In genomic region chr19:17117250-17117789, GRCh38 we compare ENCODE assay signal across 16 cellular contexts. TPM values are rescaled to one million over a fixed set of nuclear protein-coding genes. Genes with fewer than 3 reads are reported as not detected.
DNase-seq lines count a peak whose midpoint lies in the region; ATAC-seq and TF ChIP-seq lines count a peak whose summit lies in the region.
"Had no signal": no experiment of that assay in that cellular context is flagged by ENCODE, and none has a peak within 500 bp of the region (broad histone marks: within the 10 kb centered on the region; RNA-seq: fewer than 3 reads in every experiment).

No MANE protein-coding gene starts in this region.

- no peak for ATAC-seq in stimulated activated effector memory CD8-positive, alpha-beta T cell treated with anti-CD3 and anti-CD28 coated beads, Interleukin-12 subunit alpha, Interleukin-12 subunit beta, amount 100 ng/mL, for 72 hours
- ATAC-seq in GM21390 (IDR thresholded peaks at IDR 0.05; ENCODE audit: unreplicated experiment) (no peak), GM21515 (IDR thresholded peaks at IDR 0.05; ENCODE audit: unreplicated experiment) (no peak)

- peaks cover 69% of the 10 kb centered on the region for H3K79me1 ChIP-seq in mesenchymal stem cell (replicated peaks; ENCODE audit: low read length, poor library complexity, severe bottlenecking)

- H3K4ac ChIP-seq in mesenchymal stem cell (ENCODE audit: low read depth in 1 of 2, low read length in 2 of 2), result no peak overlapping the region

- H3K36me3 Mint-ChIP-seq in chondrocyte (ENCODE audit: low read depth), result peaks cover 7% of the 10 kb centered on the region
- H3K36me3 Mint-ChIP-seq in stimulated activated effector memory CD8-positive, alpha-beta T cell treated with anti-CD3 and anti-CD28 coated beads, Interleukin-12 subunit alpha, Interleukin-12 subunit beta, amount 100 ng/mL, for 72 hours, result peaks cover 78% of the 10 kb centered on the region

- H3K4me1 Mint-ChIP-seq in chondrocyte (ENCODE audit: low read depth), result peaks cover 11% of the 10 kb centered on the region
- H3K4me1 Mint-ChIP-seq in stimulated activated effector memory CD8-positive, alpha-beta T cell treated with anti-CD3 and anti-CD28 coated beads, Interleukin-12 subunit alpha, Interleukin-12 subunit beta, amount 100 ng/mL, for 72 hours, result peaks cover 47% of the 10 kb centered on the region

- no peak for TF ChIP-seq CTCF in chondrocyte (IDR thresholded peaks at IDR 0.05)

- H2BK5ac ChIP-seq in mesenchymal stem cell (ENCODE audit: low read depth, low read length, poor library complexity, severe bottlenecking), result no peak overlapping the region

- H3K4me2 ChIP-seq in GM23248 (ENCODE audit: unreplicated experiment) (no peak overlapping the region), mesenchymal stem cell (ENCODE audit: low read length, poor library complexity, severe bottlenecking) (no peak overlapping the region)

- no peak overlapping the region for H2AFZ ChIP-seq in GM23248
- H2AFZ ChIP-seq in mesenchymal stem cell (ENCODE audit: low read depth, low read length), result no peak overlapping the region

- in situ Hi-C loops in GM23248 (cut with MboI), result no loop called here

- H3K27me3 Mint-ChIP-seq in chondrocyte (ENCODE audit: low read depth), result no peaks in the 10 kb centered on the region
- H3K27me3 Mint-ChIP-seq: activated CD4-positive, alpha-beta T cell treated with anti-CD3 and anti-CD28 coated beads, Interleukin-2, amount 10 ng/mL, durations not matched to agents 24 days and 14 days had no signal

- H2BK15ac ChIP-seq in mesenchymal stem cell (ENCODE audit: low read depth, poor library complexity, severe bottlenecking), result no peak overlapping the region

- no peaks in the 10 kb centered on the region for H3K9me2 ChIP-seq in GM23248 (ENCODE audit: insufficient read depth)

- H3K27ac ChIP-seq in GM23248 (no peak overlapping the region), mesenchymal stem cell (ENCODE audit: low read length, poor library complexity, severe bottlenecking) (no peak overlapping the region)
- H3K27ac ChIP-seq: colonic mucosa had no signal

- H2AK5ac ChIP-seq in mesenchymal stem cell (ENCODE audit: low read length, severe bottlenecking), result no peak overlapping the region

- H3K9ac ChIP-seq in GM23248, result no peak overlapping the region
- H3K9ac ChIP-seq in mesenchymal stem cell (ENCODE audit: low read length), result peak overlapping the region; percentile 40

- peaks cover 100% of the 10 kb centered on the region for H3K79me2 ChIP-seq in GM23248 (ENCODE audit: insufficient read depth)

- H3K4me1 ChIP-seq in GM23248 (ENCODE audit: insufficient read depth) (0 out of 2 replicates have a peak, but pooled peaks cover 4% of the 10 kb centered on the region), mesenchymal stem cell (ENCODE audit: control insufficient read depth, insufficient read depth, low read depth, low read length) (peaks cover 21% of the 10 kb centered on the region)
- H3K4me1 ChIP-seq: Caco-2, colonic mucosa had no signal

- H3K23ac ChIP-seq in mesenchymal stem cell (ENCODE audit: low read length in 2 of 2), result no peak overlapping the region

- H3K36me3 ChIP-seq in GM23248 (ENCODE audit: low read depth), result no peaks in the 10 kb centered on the region
- H3K36me3 ChIP-seq in mesenchymal stem cell (ENCODE audit: control insufficient read depth in 1 of 2, insufficient read depth in 2 of 2, low read depth in 1 of 2, low read length in 2 of 2), result peaks cover 37 to 61% of the 10 kb centered on the region in 2 experiments
- H3K36me3 ChIP-seq: colonic mucosa had no signal

- no peaks in the 10 kb centered on the region for H3K9me3 Mint-ChIP-seq in chondrocyte (ENCODE audit: low read depth)
- no peaks in the 10 kb centered on the region for H3K9me3 Mint-ChIP-seq in stimulated activated effector memory CD8-positive, alpha-beta T cell treated with anti-CD3 and anti-CD28 coated beads, Interleukin-12 subunit alpha, Interleukin-12 subunit beta, amount 100 ng/mL, for 72 hours
- H3K9me3 Mint-ChIP-seq: activated CD4-positive, alpha-beta T cell treated with anti-CD3 and anti-CD28 coated beads, Interleukin-2, amount 10 ng/mL, durations not matched to agents 24 days and 14 days had no signal

- H3K4me3 ChIP-seq in GM23248 (no peak overlapping the region), mesenchymal stem cell (ENCODE audit: insufficient read depth in 1 of 2, low read depth in 1 of 2, low read length in 2 of 2) (no peak overlapping the region)
- H3K4me3 ChIP-seq: colonic mucosa, sigmoid colon had no signal

- H4K20me1 ChIP-seq in GM23248 (ENCODE audit: insufficient read depth), result no peaks in the 10 kb centered on the region

- no peaks in the 10 kb centered on the region for H3K27me3 ChIP-seq in GM23248 (replicated peaks; ENCODE audit: insufficient read depth)
- H3K27me3 ChIP-seq in mesenchymal stem cell (ENCODE audit: control insufficient read depth in 1 of 2, insufficient read depth in 1 of 2, low read length in 2 of 2), result no peaks in the 10 kb centered on the region
- H3K27me3 ChIP-seq: colonic mucosa, sigmoid colon had no signal

- no peak overlapping the region for H2BK120ac ChIP-seq in mesenchymal stem cell (ENCODE audit: low read depth, low read length)

- WGBS in GM23248 (ENCODE audit: low coverage in 1 of 2, low lambda C conversion rate in 2 of 2, missing lambda C conversion rate in 2 of 2), 2 experiments, result 72% methylated on average over 12 of the region's 12 CpGs
- 97% methylated on average over 12 of the region's 12 CpGs for WGBS in mesenchymal stem cell

- H3F3A ChIP-seq in GM23248 (ENCODE audit: insufficient read depth), result 0 out of 2 replicates have a peak, but pooled peaks cover 8% of the 10 kb centered on the region

- H3K18ac ChIP-seq in mesenchymal stem cell (ENCODE audit: low read depth in 1 of 2, low read length in 2 of 2), result no peak overlapping the region

- no peak overlapping the region for H3K14ac ChIP-seq in mesenchymal stem cell (ENCODE audit: low read length in 2 of 2)

- peak overlapping the region; percentile 36 for H3K27ac Mint-ChIP-seq in chondrocyte (ENCODE audit: unreplicated experiment)
- peak overlapping the region; percentile 81 for H3K27ac Mint-ChIP-seq in stimulated activated effector memory CD8-positive, alpha-beta T cell treated with anti-CD3 and anti-CD28 coated beads, Interleukin-12 subunit alpha, Interleukin-12 subunit beta, amount 100 ng/mL, for 72 hours
- H3K27ac Mint-ChIP-seq: activated CD4-positive, alpha-beta T cell treated with anti-CD3 and anti-CD28 coated beads, Interleukin-2, amount 10 ng/mL, durations not matched to agents 24 days and 14 days had no signal

- no peak overlapping the region for H4K91ac ChIP-seq in mesenchymal stem cell (ENCODE audit: low read length)

- no peaks in the 10 kb centered on the region for H3K9me3 ChIP-seq in GM23248 (ENCODE audit: low read depth)
- H3K9me3 ChIP-seq in mesenchymal stem cell (ENCODE audit: control insufficient read depth, low read length), result no peaks in the 10 kb centered on the region
- H3K9me3 ChIP-seq: Caco-2, colonic mucosa, sigmoid colon had no signal

- H4K8ac ChIP-seq in mesenchymal stem cell (ENCODE audit: low read length), result no peak overlapping the region

- H3K4me3 Mint-ChIP-seq in chondrocyte (ENCODE audit: unreplicated experiment), result no peak overlapping the region
- no peak overlapping the region for H3K4me3 Mint-ChIP-seq in stimulated activated effector memory CD8-positive, alpha-beta T cell treated with anti-CD3 and anti-CD28 coated beads, Interleukin-12 subunit alpha, Interleukin-12 subunit beta, amount 100 ng/mL, for 72 hours
- H3K4me3 Mint-ChIP-seq: activated CD4-positive, alpha-beta T cell treated with anti-CD3 and anti-CD28 coated beads, Interleukin-2, amount 10 ng/mL, durations not matched to agents 24 days and 14 days had no signal

- H2BK12ac ChIP-seq in mesenchymal stem cell (ENCODE audit: low read length in 2 of 2), result no peak overlapping the region

- DNase-seq in GM23248 (peak; percentile 28), chondrocyte (ENCODE audit: low spot score) (no peak), mesenchymal stem cell (no peak), ecto neural progenitor cell (ENCODE audit: low spot score) (no peak), SIG-M5 (lab: John Stamatoyannopoulos, UW) (no peak)
- DNase-seq in stimulated activated effector memory CD8-positive, alpha-beta T cell treated with anti-CD3 and anti-CD28 coated beads, Interleukin-12 subunit alpha, Interleukin-12 subunit beta, amount 100 ng/mL, for 72 hours (ENCODE audit: low spot score in 2 of 2), result no peak
- DNase-seq: activated CD4-positive, alpha-beta T cell treated with anti-CD3 and anti-CD28 coated beads, Interleukin-2, amount 10 ng/mL, durations not matched to agents 24 days and 14 days; activated naive CD4-positive, alpha-beta T cell treated with Interleukin-2 at 50 U/mL for 16 hours; Caco-2; colonic mucosa; mesendoderm; NCI-H524 treated with DMSO at 0.1 percent for 48 hours; OCI-M1; sigmoid colon had no signal

RNA-seq across cellular contexts. Expression of gene MYO9B, which starts 41.7 kb away (rescaled TPM):
- 49.1 and 71.8 TPM in 2 replicates for total RNA-seq in GM23248 (2014; rRNA removed; shearing (Covaris generic))
- polyA plus RNA-seq in GM23248 (2016; fragmentation: Nextera tagmentation; extraction: Ambion mirVana), result 18.6 and 20.1 TPM in 2 replicates
- total RNA-seq in chondrocyte, result 90.8 to 98.1 TPM (median 94.6 TPM) in 3 replicates
- polyA plus RNA-seq in mesenchymal stem cell (2013, experiment 1 of 2), result 49.4 TPM
- polyA plus RNA-seq in mesenchymal stem cell (2013, experiment 2 of 2), result 51.6 TPM

RNA-seq across cellular contexts. Expression of gene HAUS8, which starts 42.1 kb away (rescaled TPM):
- 1.0 and 3.4 TPM in 2 replicates for total RNA-seq in GM23248 (2014; rRNA removed; shearing (Covaris generic))
- polyA plus RNA-seq in GM23248 (2016; fragmentation: Nextera tagmentation; extraction: Ambion mirVana), result 8.2 and 10.6 TPM in 2 replicates
- 7.8 to 9.5 TPM (median 8.2 TPM) in 3 replicates for total RNA-seq in chondrocyte
- polyA plus RNA-seq in mesenchymal stem cell (2013, experiment 1 of 2), result 5.1 TPM
- polyA plus RNA-seq in mesenchymal stem cell (2013, experiment 2 of 2), result 6.6 TPM
